In genomic region chr11:102560555-102561011, GRCh38 we compare ENCODE assay signal across 8 cellular contexts. TPM values are rescaled to one million over a fixed set of nuclear protein-coding genes. Genes with fewer than 3 reads are reported as not detected.
DNase-seq lines count a peak whose midpoint lies in the region; ATAC-seq and TF ChIP-seq lines count a peak whose summit lies in the region.

No MANE protein-coding gene starts in this region.

- H3K4me1 Mint-ChIP-seq in activated CD8-positive, alpha-beta T cell treated with anti-CD3 and anti-CD28 coated beads for 36 hours (ENCODE audit: low read depth) = peaks cover 46% of the 10 kb centered on the region

- H3K27ac Mint-ChIP-seq in activated CD8-positive, alpha-beta T cell treated with anti-CD3 and anti-CD28 coated beads for 36 hours = peak overlapping the region; percentile 77

- intact Hi-C loops in activated CD8-positive, alpha-beta T cell treated with anti-CD3 and anti-CD28 coated beads for 36 hours (cut with micrococcal nuclease) = loop anchor here (5.0 kb wide), 1 partner anchor 37 kb away; no protein-coding TSS in a partner anchor

- DNase-seq in ELR (ENCODE audit: low read depth) = peak; percentile 46
- peak; percentile 33 for DNase-seq in activated CD8-positive, alpha-beta T cell treated with anti-CD3 and anti-CD28 coated beads for 36 hours
- peak; percentile 53 for DNase-seq in kidney glomerular epithelial cell (lab: John Stamatoyannopoulos, UW)
- DNase-seq in NCI-H1105 treated with DMSO at 0.1 percent for 48 hours (lab: John Stamatoyannopoulos, UW) = no peak
- DNase-seq in COR-L47 (lab: John Stamatoyannopoulos, UW) = no peak
- DNase-seq in stimulated activated CD4-positive, alpha-beta T cell treated with anti-CD3 and anti-CD28 coated beads, Interleukin-4, amount 100 ng/mL, for 4 hours = no peak

- no peaks in the 10 kb centered on the region for H3K27me3 Mint-ChIP-seq in activated CD8-positive, alpha-beta T cell treated with anti-CD3 and anti-CD28 coated beads for 36 hours

- peak overlapping the region; percentile 50 for H3K4me3 Mint-ChIP-seq in activated CD8-positive, alpha-beta T cell treated with anti-CD3 and anti-CD28 coated beads for 36 hours

- TF ChIP-seq CTCF in activated CD8-positive, alpha-beta T cell treated with anti-CD3 and anti-CD28 coated beads for 36 hours (IDR thresholded peaks at IDR 0.05) = no peak

- CTCF ChIA-PET in activated CD8-positive, alpha-beta T cell treated with anti-CD3 and anti-CD28 coated beads for 36 hours (lab: Charles Lee) = interaction anchor here (0.7 to 4.0 kb wide), 5 partner anchors 14 to 219 kb away, joined by 3 to 17 read pairs (median 4); no protein-coding TSS in a partner anchor

- no peaks in the 10 kb centered on the region for H3K36me3 Mint-ChIP-seq in activated CD8-positive, alpha-beta T cell treated with anti-CD3 and anti-CD28 coated beads for 36 hours (ENCODE audit: low read depth)

- ATAC-seq in GM21390 (IDR thresholded peaks at IDR 0.05; ENCODE audit: unreplicated experiment) (peak; percentile 79), HG03575 (IDR thresholded peaks at IDR 0.05; ENCODE audit: extremely low read depth, insufficient number of reproducible peaks, low FRiP score, unreplicated experiment) (peak; percentile 62)
- peak; percentile 47 for ATAC-seq in activated CD8-positive, alpha-beta T cell treated with anti-CD3 and anti-CD28 coated beads for 36 hours

- POLR2A ChIA-PET in activated CD8-positive, alpha-beta T cell treated with anti-CD3 and anti-CD28 coated beads for 36 hours (lab: Charles Lee) = no interaction called here

- H3K9me3 Mint-ChIP-seq in activated CD8-positive, alpha-beta T cell treated with anti-CD3 and anti-CD28 coated beads for 36 hours = no peaks in the 10 kb centered on the region

RNA-seq across cellular contexts. Expression of gene MMP7, which starts 30.0 kb away (rescaled TPM):
- not detected for total RNA-seq in activated CD8-positive, alpha-beta T cell treated with anti-CD3 and anti-CD28 coated beads for 36 hours

Comparison
In these comparisons a context has a peak if more than half of its experiments do, and no peak if none do; other contexts are left out.
1. DNase-seq: peak in ELR (single experiment), activated CD8-positive, alpha-beta T cell treated with anti-CD3 and anti-CD28 coated beads for 36 hours (single experiment) and kidney glomerular epithelial cell (single experiment); none in NCI-H1105 treated with DMSO at 0.1 percent for 48 hours (single experiment), COR-L47 (single experiment) and stimulated activated CD4-positive, alpha-beta T cell treated with anti-CD3 and anti-CD28 coated beads, Interleukin-4, amount 100 ng/mL, for 4 hours (0 of 2).
2. Peak in every context shown above with its lines, with median percentiles within 50 percentile points of each other: ATAC-seq.